ENCODE assay signal across 1 cellular context in genomic region chr9:110133059-110133458, GRCh38.
TF ChIP-seq lines count a peak whose summit lies in the region.

No MANE protein-coding gene starts in this region.

TF ChIP-seq in endothelial cell of umbilical vein, 7 proteins besides CTCF, POLR2A, EP300 and RAD21:
- TF ChIP-seq FOS (IDR thresholded peaks at IDR 0.05; ENCODE audit: borderline replicate concordance, insufficient read depth, low read length) (no peak), POLR2AphosphoS5 (IDR thresholded peaks at IDR 0.05; ENCODE audit: insufficient read depth, low read depth, low read length) (no peak), EZH2 (IDR thresholded peaks at IDR 0.05; ENCODE audit: borderline replicate concordance, low read depth, low read length, severe bottlenecking) (no peak), MYC (IDR thresholded peaks at IDR 0.05; ENCODE audit: low read depth, low read length) (no peak), MAX (IDR thresholded peaks at IDR 0.05; ENCODE audit: insufficient read depth, insufficient read length) (no peak), JUN (IDR thresholded peaks at IDR 0.05; ENCODE audit: borderline replicate concordance, insufficient read depth, insufficient read length, low read depth) (no peak), GATA2 (IDR thresholded peaks at IDR 0.05; ENCODE audit: insufficient read depth, insufficient read length, low read depth, low read length) (peak; percentile 63)
